1 cellular context compared by ENCODE assay signal in the genomic region with DNA sequence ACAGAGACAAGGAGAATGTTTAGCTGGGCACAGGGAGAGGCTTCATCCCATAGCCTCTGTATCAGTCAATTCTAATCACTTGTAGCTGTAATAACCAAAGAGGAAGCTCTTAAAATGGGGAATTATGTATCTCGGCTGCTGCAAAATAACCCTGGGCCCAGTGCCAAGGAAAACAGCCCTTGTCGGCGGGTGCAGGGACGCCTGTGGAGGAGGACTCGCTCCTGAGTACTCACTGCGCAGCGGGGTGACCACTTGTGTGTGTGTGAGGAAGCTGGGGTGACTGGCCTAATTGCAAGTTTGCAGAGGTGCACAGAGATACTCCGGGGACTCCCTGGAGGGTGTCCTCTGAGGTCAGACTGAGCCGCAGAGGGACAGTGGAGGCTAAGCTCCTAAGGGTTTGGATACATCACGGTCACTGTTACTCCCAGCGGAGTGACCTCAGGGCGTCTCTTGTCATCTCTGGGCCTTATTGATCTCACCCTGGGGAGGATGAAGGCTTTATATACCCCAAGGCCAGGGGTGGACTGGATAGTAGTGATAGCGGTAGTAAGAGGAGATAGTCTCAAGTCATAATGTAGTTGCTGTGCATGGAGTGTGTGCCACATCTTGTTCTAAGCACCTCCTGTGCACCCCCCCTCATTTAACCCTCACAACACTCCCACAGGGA.
TF ChIP-seq lines count a peak whose summit lies in the region.

No MANE protein-coding gene starts in this region.

TF ChIP-seq in K562, 482 proteins besides CTCF, POLR2A, EP300 and RAD21 (continued from another document and continues in another):
- TF ChIP-seq, protein P1, sequence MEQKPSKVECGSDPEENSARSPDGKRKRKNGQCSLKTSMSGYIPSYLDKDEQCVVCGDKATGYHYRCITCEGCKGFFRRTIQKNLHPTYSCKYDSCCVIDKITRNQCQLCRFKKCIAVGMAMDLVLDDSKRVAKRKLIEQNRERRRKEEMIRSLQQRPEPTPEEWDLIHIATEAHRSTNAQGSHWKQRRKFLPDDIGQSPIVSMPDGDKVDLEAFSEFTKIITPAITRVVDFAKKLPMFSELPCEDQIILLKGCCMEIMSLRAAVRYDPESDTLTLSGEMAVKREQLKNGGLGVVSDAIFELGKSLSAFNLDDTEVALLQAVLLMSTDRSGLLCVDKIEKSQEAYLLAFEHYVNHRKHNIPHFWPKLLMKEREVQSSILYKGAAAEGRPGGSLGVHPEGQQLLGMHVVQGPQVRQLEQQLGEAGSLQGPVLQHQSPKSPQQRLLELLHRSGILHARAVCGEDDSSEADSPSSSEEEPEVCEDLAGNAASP (IDR thresholded peaks at IDR 0.05), result no peak
- TF ChIP-seq BRF1 (IDR thresholded peaks at IDR 0.05; ENCODE audit: borderline replicate concordance, extremely low read depth, insufficient read length), result no peak
- no peak for TF ChIP-seq MYC (IDR thresholded peaks at IDR 0.05; ENCODE audit: low read depth, low read length)
- TF ChIP-seq MYC (CRISPR knock-in tag; IDR thresholded peaks at IDR 0.05; ENCODE audit: borderline replicate concordance, low read depth), result no peak
- peak; percentile 40; the same call in 1 of the 2 replicates for TF ChIP-seq ATF7 (IDR thresholded peaks at IDR 0.05)
- no peak for TF ChIP-seq ZZZ3 (IDR thresholded peaks at IDR 0.05)
- TF ChIP-seq YY1 (IDR thresholded peaks at IDR 0.05; ENCODE audit: borderline replicate concordance in 1 of 3, control insufficient read depth in 1 of 3, extremely low read depth in 1 of 3, insufficient read depth in 3 of 3, insufficient read length in 1 of 3, insufficient replicate concordance in 2 of 3, low read depth in 1 of 3, low read length in 2 of 3), result no peak
- TF ChIP-seq TBL1XR1 (IDR thresholded peaks at IDR 0.05; ENCODE audit: low read length in 2 of 2), result no peak; a peak in 1 of 4 replicates
- no peak for TF ChIP-seq TARDBP (IDR thresholded peaks at IDR 0.05)
- TF ChIP-seq HIVEP1 (CRISPR knock-in tag; IDR thresholded peaks at IDR 0.05), result no peak
- no peak for TF ChIP-seq RBFOX2 (IDR thresholded peaks at IDR 0.05; ENCODE audit: low read depth, low read length)
- no peak for TF ChIP-seq TRIM24 (IDR thresholded peaks at IDR 0.05)
- TF ChIP-seq NEUROD1 (IDR thresholded peaks at IDR 0.05; ENCODE audit: borderline replicate concordance, low read depth, low read length, partially characterized antibody), result no peak
- TF ChIP-seq HMG20A (CRISPR knock-in tag; conservative IDR thresholded peaks at IDR 0.05), result no peak
- TF ChIP-seq ZNF695 (CRISPR knock-in tag; IDR thresholded peaks at IDR 0.05), result no peak
- TF ChIP-seq ARNT (IDR thresholded peaks at IDR 0.05), result no peak
- TF ChIP-seq CBFA2T3 (IDR thresholded peaks at IDR 0.05), result peak; percentile 82
- TF ChIP-seq RB1 (IDR thresholded peaks at IDR 0.05; ENCODE audit: low read depth), result no peak
- TF ChIP-seq ZNF24 (IDR thresholded peaks at IDR 0.05), result no peak
- no peak for TF ChIP-seq TBP (optimal IDR thresholded peaks at IDR 0.05; ENCODE audit: low read depth, low read length)
- peak; percentile 22 for TF ChIP-seq KDM5B (IDR thresholded peaks at IDR 0.05; ENCODE audit: insufficient replicate concordance, low read depth, low read length)
- TF ChIP-seq SP2 (IDR thresholded peaks at IDR 0.05; ENCODE audit: extremely low read depth, low read depth, low read length, poor library complexity, severe bottlenecking), result no peak
- TF ChIP-seq ZFP1 (CRISPR knock-in tag; IDR thresholded peaks at IDR 0.05), result no peak
- TF ChIP-seq STAT5A (IDR thresholded peaks at IDR 0.05; ENCODE audit: borderline replicate concordance, low read length), result no peak
- no peak for TF ChIP-seq GTF2F1 (IDR thresholded peaks at IDR 0.05; ENCODE audit: low read depth, low read length)
- no peak; the same call in 1 of the 2 replicates for TF ChIP-seq TRIM28 (IDR thresholded peaks at IDR 0.05)
- TF ChIP-seq TCF7L2 (IDR thresholded peaks at IDR 0.05; ENCODE audit: low read depth, low read length), result no peak
- TF ChIP-seq ZNF174 (CRISPR knock-in tag; IDR thresholded peaks at IDR 0.05), result no peak
- no peak for TF ChIP-seq SIX5 (IDR thresholded peaks at IDR 0.05; ENCODE audit: borderline replicate concordance in 1 of 2, insufficient read depth in 1 of 2, low read depth in 1 of 2, low read length in 2 of 2)
- peak in 1 of 3 experiments; percentile 40; a peak in 1 of 6 replicates for TF ChIP-seq ZBTB11 (CRISPR knock-in tag; IDR thresholded peaks at IDR 0.05)
- peak; percentile 81 for TF ChIP-seq SMARCA5 (IDR thresholded peaks at IDR 0.05)
- TF ChIP-seq, protein P2, sequence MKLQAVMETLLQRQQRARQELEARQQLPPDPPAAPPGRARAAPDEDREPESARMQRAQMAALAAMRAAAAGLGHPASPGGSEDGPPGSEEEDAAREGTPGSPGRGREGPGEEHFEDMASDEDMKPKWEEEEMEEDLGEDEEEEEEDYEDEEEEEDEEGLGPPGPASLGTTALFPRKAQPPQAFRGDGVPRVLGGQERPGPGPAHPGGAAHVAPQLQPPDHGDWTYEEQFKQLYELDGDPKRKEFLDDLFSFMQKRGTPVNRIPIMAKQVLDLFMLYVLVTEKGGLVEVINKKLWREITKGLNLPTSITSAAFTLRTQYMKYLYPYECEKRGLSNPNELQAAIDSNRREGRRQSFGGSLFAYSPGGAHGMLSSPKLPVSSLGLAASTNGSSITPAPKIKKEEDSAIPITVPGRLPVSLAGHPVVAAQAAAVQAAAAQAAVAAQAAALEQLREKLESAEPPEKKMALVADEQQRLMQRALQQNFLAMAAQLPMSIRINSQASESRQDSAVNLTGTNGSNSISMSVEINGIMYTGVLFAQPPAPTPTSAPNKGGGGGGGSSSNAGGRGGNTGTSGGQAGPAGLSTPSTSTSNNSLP (IDR thresholded peaks at IDR 0.05; ENCODE audit: borderline replicate concordance, low read depth, low read length), result no peak
- no peak for TF ChIP-seq CEBPB (tag; IDR thresholded peaks at IDR 0.05)
- TF ChIP-seq TFAP4 (CRISPR knock-in tag; IDR thresholded peaks at IDR 0.05; ENCODE audit: borderline replicate concordance), result peak; percentile 67; the same call in 1 of the 2 replicates
- TF ChIP-seq, protein P3, sequence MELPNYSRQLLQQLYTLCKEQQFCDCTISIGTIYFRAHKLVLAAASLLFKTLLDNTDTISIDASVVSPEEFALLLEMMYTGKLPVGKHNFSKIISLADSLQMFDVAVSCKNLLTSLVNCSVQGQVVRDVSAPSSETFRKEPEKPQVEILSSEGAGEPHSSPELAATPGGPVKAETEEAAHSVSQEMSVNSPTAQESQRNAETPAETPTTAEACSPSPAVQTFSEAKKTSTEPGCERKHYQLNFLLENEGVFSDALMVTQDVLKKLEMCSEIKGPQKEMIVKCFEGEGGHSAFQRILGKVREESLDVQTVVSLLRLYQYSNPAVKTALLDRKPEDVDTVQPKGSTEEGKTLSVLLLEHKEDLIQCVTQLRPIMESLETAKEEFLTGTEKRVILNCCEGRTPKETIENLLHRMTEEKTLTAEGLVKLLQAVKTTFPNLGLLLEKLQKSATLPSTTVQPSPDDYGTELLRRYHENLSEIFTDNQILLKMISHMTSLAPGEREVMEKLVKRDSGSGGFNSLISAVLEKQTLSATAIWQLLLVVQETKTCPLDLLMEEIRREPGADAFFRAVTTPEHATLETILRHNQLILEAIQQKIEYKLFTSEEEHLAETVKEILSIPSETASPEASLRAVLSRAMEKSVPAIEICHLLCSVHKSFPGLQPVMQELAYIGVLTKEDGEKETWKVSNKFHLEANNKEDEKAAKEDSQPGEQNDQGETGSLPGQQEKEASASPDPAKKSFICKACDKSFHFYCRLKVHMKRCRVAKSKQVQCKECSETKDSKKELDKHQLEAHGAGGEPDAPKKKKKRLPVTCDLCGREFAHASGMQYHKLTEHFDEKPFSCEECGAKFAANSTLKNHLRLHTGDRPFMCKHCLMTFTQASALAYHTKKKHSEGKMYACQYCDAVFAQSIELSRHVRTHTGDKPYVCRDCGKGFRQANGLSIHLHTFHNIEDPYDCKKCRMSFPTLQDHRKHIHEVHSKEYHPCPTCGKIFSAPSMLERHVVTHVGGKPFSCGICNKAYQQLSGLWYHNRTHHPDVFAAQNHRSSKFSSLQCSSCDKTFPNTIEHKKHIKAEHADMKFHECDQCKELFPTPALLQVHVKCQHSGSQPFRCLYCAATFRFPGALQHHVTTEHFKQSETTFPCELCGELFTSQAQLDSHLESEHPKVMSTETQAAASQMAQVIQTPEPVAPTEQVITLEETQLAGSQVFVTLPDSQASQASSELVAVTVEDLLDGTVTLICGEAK (IDR thresholded peaks at IDR 0.05), result no peak
- TF ChIP-seq, protein P3 (CRISPR knock-in tag; IDR thresholded peaks at IDR 0.05), result no peak
- no peak for TF ChIP-seq MAZ (CRISPR knock-in tag; conservative IDR thresholded peaks at IDR 0.05 in 1 of 2, IDR thresholded peaks at IDR 0.05 in 1 of 2)
- TF ChIP-seq ZNF23 (CRISPR knock-in tag; IDR thresholded peaks at IDR 0.05), result no peak
- TF ChIP-seq JUNB (CRISPR knock-in tag; conservative IDR thresholded peaks at IDR 0.05), result no peak
- no peak for TF ChIP-seq MBD2 (IDR thresholded peaks at IDR 0.05; ENCODE audit: borderline replicate concordance, low read depth)
- no peak for TF ChIP-seq ZNF347 (CRISPR knock-in tag; IDR thresholded peaks at IDR 0.05; ENCODE audit: low read depth)
- TF ChIP-seq PYGO2 (tag; IDR thresholded peaks at IDR 0.05), result no peak
- TF ChIP-seq SAP30 (IDR thresholded peaks at IDR 0.05; ENCODE audit: borderline replicate concordance, insufficient read depth, low read depth, low read length, poor library complexity, severe bottlenecking), result no peak
- TF ChIP-seq DNMT1 (IDR thresholded peaks at IDR 0.05), result no peak
- TF ChIP-seq ID3 (CRISPR knock-in tag; IDR thresholded peaks at IDR 0.05), result no peak
- no peak for TF ChIP-seq ID3 (tag; IDR thresholded peaks at IDR 0.05)
- TF ChIP-seq ZNF263 (CRISPR knock-in tag; IDR thresholded peaks at IDR 0.05; ENCODE audit: borderline replicate concordance), result peak; percentile 93
